Comparison of ENCODE assay signal across 9 cellular contexts in the genomic region with DNA sequence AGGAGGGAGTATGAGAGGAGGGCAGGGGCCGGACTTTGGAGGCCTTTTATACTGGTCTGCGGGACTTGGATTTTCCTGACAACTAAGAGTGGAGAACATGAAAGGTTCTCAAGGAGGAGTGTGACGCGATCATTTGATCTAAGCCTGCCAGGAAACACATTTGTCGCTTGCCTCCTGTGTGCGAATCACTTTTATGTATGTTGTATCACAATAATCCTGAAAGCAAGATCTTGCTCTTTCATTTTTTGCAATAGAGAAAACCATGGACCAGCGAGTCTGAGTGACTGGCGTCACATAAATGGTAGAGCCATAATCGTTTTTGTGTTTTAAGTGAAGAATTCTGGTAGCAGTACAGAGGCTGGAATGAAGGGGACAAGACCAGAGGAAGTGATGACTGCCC.
"Had no signal": no experiment of that assay in that cellular context is flagged by ENCODE, and none has a peak within 500 bp of the region (broad histone marks: within the 10 kb centered on the region; RNA-seq: fewer than 3 reads in every experiment).

No MANE protein-coding gene starts in this region.

- H3K4me3 ChIP-seq: GM23338, HAP-1 had no signal

- H3K36me3 ChIP-seq: HAP-1 had no signal

- H3K4me1 Mint-ChIP-seq: GM23338, IgD-negative memory B cell had no signal

- H3K9me3 ChIP-seq: HAP-1 had no signal

- H3K27ac Mint-ChIP-seq: GM23338, IgD-negative memory B cell had no signal

- ATAC-seq: GM23338, HCT116 had no signal

- FAIRE-seq: H1, HTR-8/SVneo had no signal

- H3K4me1 ChIP-seq: HAP-1 had no signal

- DNase-seq: H7, KBM-7 had no signal

- H3K9ac ChIP-seq: KMS-11 had no signal

- H3K4me3 Mint-ChIP-seq: GM23338, IgD-negative memory B cell had no signal

- H3K27ac ChIP-seq: KMS-11 had no signal
